In genomic region chr7:150378853-150379589, GRCh38 we compare ENCODE assay signal across 8 cellular contexts. TPM values are rescaled to one million over a fixed set of nuclear protein-coding genes. Genes with fewer than 3 reads are reported as not detected.
DNase-seq lines count a peak whose midpoint lies in the region; ATAC-seq lines count a peak whose summit lies in the region.

Gene ZNF775 (plus strand): TSS chr7:150379330. CDS start chr7:150388471, 9,141 bp downstream.

- H3K4me3 ChIP-seq in GM08714 (ENCODE audit: low read length): peak within 1 kb of the TSS; percentile 91

- DNase-seq in NCI-H1048 (lab: John Stamatoyannopoulos, UW) (peak; percentile 78), SK-N-DZ (ENCODE audit: low spot score) (peak; percentile 93), globus pallidus (ENCODE audit: low spot score) (peak; percentile 96), nucleus accumbens (lab: John Stamatoyannopoulos, UW) (peak; percentile 39 to 97 (median 92)), superior temporal gyrus (ENCODE audit: extremely low spot score) (peak; percentile 95)
- DNase-seq in activated naive CD4-positive, alpha-beta T cell treated with anti-CD3 and anti-CD28 coated beads, Interleukin-2, amount 50 U/mL, for 16 hours: peak; percentile 93

- peak; percentile 76 for ATAC-seq in HG02571 (IDR thresholded peaks at IDR 0.05; ENCODE audit: unreplicated experiment)

RNA-seq across cellular contexts. Expression of gene ZNF775, which starts in this region (rescaled TPM):
- 16.4 and 25.1 TPM in 2 replicates for polyA plus RNA-seq in SK-N-DZ (2014; cell fraction: cytosol; rRNA removed)
- polyA plus RNA-seq in SK-N-DZ (2014; cell fraction: nucleus; rRNA removed): 18.4 and 21.0 TPM in 2 replicates

Comparison
In these comparisons a context has a peak if more than half of its experiments do, and no peak if none do; other contexts are left out.
1. Peak in every context shown above with its lines: DNase-seq, ATAC-seq and H3K4me3 ChIP-seq.